1 cellular context compared by ENCODE assay signal in the genomic region with DNA sequence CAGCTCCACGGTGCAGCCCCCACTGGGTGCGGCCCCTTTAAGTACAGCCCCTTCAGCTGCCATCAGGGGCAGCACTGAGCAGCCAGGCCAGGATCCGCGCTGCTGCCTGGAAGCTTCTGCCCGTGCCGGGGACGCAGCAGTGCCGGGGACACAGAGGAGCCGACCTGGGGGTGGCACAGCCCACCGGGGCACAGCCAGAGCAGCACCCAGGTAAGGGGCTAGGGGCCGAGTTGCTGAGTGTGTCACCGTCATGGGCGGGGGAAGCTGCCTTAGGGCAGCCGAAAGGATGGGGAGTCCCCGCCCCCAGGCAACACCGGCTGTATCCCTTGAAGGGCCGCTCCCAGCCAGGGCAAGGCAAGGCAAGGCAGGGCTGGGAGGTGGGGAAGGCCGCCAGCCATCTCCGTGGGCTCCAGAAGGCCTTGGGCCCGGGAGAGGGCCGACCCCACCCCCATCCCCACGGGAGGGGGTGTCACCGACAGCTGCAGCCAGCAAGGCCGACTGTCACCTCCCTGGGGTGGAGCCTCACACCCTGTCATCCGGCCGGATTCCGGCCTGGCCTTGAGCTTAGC.
TF ChIP-seq lines count a peak whose summit lies in the region.
"Not testable (repeated sequence)": the region's sequence is repeated elsewhere in the genome, so short reads cannot be mapped to it uniquely, and the experiment has no call there.

A gene (plus strand): TSS at position 99 of the 569 bp plus-strand sequence. CDS start 1,937 bp downstream, outside the sequence.

TF ChIP-seq in HepG2, 621 proteins besides CTCF, POLR2A, EP300 and RAD21 (continued from another document and continues in another):
- TF ChIP-seq, protein P1, sequence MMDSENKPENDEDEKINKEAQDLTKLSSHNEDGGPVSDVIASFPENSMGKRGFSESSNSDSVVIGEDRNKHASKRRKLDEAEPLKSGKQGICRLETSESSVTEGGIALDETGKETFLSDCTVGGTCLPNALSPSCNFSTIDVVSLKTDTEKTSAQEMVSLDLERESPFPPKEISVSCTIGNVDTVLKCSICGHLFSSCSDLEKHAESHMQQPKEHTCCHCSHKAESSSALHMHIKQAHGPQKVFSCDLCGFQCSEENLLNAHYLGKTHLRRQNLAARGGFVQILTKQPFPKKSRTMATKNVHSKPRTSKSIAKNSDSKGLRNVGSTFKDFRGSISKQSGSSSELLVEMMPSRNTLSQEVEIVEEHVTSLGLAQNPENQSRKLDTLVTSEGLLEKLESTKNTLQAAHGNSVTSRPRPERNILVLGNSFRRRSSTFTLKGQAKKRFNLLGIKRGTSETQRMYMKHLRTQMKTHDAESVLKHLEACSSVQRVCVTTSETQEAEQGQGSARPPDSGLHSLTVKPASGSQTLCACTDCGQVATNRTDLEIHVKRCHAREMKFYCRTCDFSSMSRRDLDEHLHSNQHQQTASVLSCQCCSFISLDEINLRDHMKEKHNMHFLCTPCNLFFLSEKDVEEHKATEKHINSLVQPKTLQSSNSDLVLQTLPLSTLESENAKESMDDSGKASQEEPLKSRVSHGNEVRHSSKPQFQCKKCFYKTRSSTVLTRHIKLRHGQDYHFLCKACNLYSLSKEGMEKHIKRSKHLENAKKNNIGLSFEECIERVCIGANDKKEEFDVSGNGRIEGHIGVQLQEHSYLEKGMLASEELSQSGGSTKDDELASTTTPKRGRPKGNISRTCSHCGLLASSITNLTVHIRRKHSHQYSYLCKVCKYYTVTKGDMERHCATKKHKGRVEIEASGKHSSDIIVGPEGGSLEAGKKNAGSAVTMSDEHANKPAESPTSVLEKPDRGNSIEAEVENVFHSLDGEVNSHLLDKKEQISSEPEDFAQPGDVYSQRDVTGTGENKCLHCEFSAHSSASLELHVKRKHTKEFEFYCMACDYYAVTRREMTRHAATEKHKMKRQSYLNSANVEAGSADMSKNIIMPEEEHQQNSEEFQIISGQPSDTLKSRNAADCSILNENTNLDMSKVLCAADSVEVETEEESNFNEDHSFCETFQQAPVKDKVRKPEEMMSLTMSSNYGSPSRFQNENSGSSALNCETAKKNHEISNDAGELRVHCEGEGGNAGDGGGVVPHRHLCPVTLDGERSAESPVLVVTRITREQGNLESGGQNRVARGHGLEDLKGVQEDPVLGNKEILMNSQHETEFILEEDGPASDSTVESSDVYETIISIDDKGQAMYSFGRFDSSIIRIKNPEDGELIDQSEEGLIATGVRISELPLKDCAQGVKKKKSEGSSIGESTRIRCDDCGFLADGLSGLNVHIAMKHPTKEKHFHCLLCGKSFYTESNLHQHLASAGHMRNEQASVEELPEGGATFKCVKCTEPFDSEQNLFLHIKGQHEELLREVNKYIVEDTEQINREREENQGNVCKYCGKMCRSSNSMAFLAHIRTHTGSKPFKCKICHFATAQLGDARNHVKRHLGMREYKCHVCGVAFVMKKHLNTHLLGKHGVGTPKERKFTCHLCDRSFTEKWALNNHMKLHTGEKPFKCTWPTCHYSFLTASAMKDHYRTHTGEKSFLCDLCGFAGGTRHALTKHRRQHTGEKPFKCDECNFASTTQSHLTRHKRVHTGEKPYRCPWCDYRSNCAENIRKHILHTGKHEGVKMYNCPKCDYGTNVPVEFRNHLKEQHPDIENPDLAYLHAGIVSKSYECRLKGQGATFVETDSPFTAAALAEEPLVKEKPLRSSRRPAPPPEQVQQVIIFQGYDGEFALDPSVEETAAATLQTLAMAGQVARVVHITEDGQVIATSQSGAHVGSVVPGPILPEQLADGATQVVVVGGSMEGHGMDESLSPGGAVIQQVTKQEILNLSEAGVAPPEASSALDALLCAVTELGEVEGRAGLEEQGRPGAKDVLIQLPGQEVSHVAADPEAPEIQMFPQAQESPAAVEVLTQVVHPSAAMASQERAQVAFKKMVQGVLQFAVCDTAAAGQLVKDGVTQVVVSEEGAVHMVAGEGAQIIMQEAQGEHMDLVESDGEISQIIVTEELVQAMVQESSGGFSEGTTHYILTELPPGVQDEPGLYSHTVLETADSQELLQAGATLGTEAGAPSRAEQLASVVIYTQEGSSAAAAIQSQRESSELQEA (CRISPR knock-in tag; IDR thresholded peaks at IDR 0.05; ENCODE audit: not compliant biosample characterization) = peak; percentile 53
- TF ChIP-seq, protein P2, sequence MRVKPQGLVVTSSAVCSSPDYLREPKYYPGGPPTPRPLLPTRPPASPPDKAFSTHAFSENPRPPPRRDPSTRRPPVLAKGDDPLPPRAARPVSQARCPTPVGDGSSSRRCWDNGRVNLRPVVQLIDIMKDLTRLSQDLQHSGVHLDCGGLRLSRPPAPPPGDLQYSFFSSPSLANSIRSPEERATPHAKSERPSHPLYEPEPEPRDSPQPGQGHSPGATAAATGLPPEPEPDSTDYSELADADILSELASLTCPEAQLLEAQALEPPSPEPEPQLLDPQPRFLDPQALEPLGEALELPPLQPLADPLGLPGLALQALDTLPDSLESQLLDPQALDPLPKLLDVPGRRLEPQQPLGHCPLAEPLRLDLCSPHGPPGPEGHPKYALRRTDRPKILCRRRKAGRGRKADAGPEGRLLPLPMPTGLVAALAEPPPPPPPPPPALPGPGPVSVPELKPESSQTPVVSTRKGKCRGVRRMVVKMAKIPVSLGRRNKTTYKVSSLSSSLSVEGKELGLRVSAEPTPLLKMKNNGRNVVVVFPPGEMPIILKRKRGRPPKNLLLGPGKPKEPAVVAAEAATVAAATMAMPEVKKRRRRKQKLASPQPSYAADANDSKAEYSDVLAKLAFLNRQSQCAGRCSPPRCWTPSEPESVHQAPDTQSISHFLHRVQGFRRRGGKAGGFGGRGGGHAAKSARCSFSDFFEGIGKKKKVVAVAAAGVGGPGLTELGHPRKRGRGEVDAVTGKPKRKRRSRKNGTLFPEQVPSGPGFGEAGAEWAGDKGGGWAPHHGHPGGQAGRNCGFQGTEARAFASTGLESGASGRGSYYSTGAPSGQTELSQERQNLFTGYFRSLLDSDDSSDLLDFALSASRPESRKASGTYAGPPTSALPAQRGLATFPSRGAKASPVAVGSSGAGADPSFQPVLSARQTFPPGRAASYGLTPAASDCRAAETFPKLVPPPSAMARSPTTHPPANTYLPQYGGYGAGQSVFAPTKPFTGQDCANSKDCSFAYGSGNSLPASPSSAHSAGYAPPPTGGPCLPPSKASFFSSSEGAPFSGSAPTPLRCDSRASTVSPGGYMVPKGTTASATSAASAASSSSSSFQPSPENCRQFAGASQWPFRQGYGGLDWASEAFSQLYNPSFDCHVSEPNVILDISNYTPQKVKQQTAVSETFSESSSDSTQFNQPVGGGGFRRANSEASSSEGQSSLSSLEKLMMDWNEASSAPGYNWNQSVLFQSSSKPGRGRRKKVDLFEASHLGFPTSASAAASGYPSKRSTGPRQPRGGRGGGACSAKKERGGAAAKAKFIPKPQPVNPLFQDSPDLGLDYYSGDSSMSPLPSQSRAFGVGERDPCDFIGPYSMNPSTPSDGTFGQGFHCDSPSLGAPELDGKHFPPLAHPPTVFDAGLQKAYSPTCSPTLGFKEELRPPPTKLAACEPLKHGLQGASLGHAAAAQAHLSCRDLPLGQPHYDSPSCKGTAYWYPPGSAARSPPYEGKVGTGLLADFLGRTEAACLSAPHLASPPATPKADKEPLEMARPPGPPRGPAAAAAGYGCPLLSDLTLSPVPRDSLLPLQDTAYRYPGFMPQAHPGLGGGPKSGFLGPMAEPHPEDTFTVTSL (CRISPR knock-in tag; IDR thresholded peaks at IDR 0.05; ENCODE audit: borderline replicate concordance) = 0 out of 2 replicates have a peak, but pooled peaks have one; percentile 10
- not testable (repeated sequence) for TF ChIP-seq SOX6 (IDR thresholded peaks at IDR 0.05)
- TF ChIP-seq SOX6 (CRISPR knock-in tag; IDR thresholded peaks at IDR 0.05) (peak; percentile 41; the same call in 1 of the 2 replicates), KDM3A (CRISPR knock-in tag; IDR thresholded peaks at IDR 0.05; ENCODE audit: low read depth) (0 out of 2 replicates have a peak, but pooled peaks have one; percentile 22), MEF2D (CRISPR knock-in tag; IDR thresholded peaks at IDR 0.05) (peak; percentile 58; the same call in 1 of the 2 replicates), ZSCAN21 (CRISPR knock-in tag; IDR thresholded peaks at IDR 0.05; ENCODE audit: borderline replicate concordance) (peak; percentile 43; the same call in 1 of the 2 replicates), MEIS2 (CRISPR knock-in tag; IDR thresholded peaks at IDR 0.05) (peak; percentile 14; the same call in 1 of the 2 replicates), ZNF768 (CRISPR knock-in tag; IDR thresholded peaks at IDR 0.05) (peak; percentile 52), ZBTB7B (CRISPR knock-in tag; IDR thresholded peaks at IDR 0.05) (peak; percentile 54; the same call in 1 of the 2 replicates), ZNF343 (CRISPR knock-in tag; IDR thresholded peaks at IDR 0.05) (peak; percentile 67; the same call in 1 of the 2 replicates), HOXD1 (CRISPR knock-in tag; IDR thresholded peaks at IDR 0.05) (0 out of 2 replicates have a peak, but pooled peaks have one; percentile 57), RXRA (CRISPR knock-in tag; IDR thresholded peaks at IDR 0.05) (0 out of 2 replicates have a peak, but pooled peaks have one; percentile 21), REL (CRISPR knock-in tag; conservative IDR thresholded peaks at IDR 0.05) (peak; percentile 36; the same call in 1 of the 2 replicates), MEIS1 (CRISPR knock-in tag; IDR thresholded peaks at IDR 0.05; ENCODE audit: borderline replicate concordance) (peak; percentile 89), MAZ (IDR thresholded peaks at IDR 0.05; ENCODE audit: borderline replicate concordance, low read depth, low read length) (0 out of 2 replicates have a peak, but pooled peaks have one; percentile 46), MAZ (CRISPR knock-in tag; IDR thresholded peaks at IDR 0.05; ENCODE audit: low read depth) (0 out of 2 replicates have a peak, but pooled peaks have one; percentile 25), ZNF883 (CRISPR knock-in tag; IDR thresholded peaks at IDR 0.05; ENCODE audit: not compliant biosample characterization) (peak; percentile 39)
- TF ChIP-seq, protein P3, sequence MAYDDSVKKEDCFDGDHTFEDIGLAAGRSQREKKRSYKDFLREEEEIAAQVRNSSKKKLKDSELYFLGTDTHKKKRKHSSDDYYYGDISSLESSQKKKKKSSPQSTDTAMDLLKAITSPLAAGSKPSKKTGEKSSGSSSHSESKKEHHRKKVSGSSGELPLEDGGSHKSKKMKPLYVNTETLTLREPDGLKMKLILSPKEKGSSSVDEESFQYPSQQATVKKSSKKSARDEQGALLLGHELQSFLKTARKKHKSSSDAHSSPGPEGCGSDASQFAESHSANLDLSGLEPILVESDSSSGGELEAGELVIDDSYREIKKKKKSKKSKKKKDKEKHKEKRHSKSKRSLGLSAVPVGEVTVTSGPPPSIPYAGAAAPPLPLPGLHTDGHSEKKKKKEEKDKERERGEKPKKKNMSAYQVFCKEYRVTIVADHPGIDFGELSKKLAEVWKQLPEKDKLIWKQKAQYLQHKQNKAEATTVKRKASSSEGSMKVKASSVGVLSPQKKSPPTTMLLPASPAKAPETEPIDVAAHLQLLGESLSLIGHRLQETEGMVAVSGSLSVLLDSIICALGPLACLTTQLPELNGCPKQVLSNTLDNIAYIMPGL (CRISPR knock-in tag; IDR thresholded peaks at IDR 0.05; ENCODE audit: borderline replicate concordance in 1 of 2, low read depth in 1 of 2) = peak; percentile 79 to 92; a peak in 3 of 4 replicates
- TF ChIP-seq, protein P4, sequence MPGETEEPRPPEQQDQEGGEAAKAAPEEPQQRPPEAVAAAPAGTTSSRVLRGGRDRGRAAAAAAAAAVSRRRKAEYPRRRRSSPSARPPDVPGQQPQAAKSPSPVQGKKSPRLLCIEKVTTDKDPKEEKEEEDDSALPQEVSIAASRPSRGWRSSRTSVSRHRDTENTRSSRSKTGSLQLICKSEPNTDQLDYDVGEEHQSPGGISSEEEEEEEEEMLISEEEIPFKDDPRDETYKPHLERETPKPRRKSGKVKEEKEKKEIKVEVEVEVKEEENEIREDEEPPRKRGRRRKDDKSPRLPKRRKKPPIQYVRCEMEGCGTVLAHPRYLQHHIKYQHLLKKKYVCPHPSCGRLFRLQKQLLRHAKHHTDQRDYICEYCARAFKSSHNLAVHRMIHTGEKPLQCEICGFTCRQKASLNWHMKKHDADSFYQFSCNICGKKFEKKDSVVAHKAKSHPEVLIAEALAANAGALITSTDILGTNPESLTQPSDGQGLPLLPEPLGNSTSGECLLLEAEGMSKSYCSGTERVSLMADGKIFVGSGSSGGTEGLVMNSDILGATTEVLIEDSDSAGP (CRISPR knock-in tag; IDR thresholded peaks at IDR 0.05; ENCODE audit: borderline replicate concordance) = peak; percentile 100
- TF ChIP-seq, protein P5, sequence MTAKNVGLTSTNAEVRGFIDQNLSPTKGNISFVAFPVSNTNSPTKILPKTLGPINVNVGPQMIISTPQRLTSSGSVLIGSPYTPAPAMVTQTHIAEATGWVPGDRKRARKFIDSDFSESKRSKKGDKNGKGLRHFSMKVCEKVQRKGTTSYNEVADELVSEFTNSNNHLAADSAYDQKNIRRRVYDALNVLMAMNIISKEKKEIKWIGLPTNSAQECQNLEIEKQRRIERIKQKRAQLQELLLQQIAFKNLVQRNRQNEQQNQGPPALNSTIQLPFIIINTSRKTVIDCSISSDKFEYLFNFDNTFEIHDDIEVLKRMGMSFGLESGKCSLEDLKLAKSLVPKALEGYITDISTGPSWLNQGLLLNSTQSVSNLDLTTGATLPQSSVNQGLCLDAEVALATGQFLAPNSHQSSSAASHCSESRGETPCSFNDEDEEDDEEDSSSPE (CRISPR knock-in tag; IDR thresholded peaks at IDR 0.05) = 0 out of 2 replicates have a peak, but pooled peaks have one; percentile 34
- TF ChIP-seq, protein P6, sequence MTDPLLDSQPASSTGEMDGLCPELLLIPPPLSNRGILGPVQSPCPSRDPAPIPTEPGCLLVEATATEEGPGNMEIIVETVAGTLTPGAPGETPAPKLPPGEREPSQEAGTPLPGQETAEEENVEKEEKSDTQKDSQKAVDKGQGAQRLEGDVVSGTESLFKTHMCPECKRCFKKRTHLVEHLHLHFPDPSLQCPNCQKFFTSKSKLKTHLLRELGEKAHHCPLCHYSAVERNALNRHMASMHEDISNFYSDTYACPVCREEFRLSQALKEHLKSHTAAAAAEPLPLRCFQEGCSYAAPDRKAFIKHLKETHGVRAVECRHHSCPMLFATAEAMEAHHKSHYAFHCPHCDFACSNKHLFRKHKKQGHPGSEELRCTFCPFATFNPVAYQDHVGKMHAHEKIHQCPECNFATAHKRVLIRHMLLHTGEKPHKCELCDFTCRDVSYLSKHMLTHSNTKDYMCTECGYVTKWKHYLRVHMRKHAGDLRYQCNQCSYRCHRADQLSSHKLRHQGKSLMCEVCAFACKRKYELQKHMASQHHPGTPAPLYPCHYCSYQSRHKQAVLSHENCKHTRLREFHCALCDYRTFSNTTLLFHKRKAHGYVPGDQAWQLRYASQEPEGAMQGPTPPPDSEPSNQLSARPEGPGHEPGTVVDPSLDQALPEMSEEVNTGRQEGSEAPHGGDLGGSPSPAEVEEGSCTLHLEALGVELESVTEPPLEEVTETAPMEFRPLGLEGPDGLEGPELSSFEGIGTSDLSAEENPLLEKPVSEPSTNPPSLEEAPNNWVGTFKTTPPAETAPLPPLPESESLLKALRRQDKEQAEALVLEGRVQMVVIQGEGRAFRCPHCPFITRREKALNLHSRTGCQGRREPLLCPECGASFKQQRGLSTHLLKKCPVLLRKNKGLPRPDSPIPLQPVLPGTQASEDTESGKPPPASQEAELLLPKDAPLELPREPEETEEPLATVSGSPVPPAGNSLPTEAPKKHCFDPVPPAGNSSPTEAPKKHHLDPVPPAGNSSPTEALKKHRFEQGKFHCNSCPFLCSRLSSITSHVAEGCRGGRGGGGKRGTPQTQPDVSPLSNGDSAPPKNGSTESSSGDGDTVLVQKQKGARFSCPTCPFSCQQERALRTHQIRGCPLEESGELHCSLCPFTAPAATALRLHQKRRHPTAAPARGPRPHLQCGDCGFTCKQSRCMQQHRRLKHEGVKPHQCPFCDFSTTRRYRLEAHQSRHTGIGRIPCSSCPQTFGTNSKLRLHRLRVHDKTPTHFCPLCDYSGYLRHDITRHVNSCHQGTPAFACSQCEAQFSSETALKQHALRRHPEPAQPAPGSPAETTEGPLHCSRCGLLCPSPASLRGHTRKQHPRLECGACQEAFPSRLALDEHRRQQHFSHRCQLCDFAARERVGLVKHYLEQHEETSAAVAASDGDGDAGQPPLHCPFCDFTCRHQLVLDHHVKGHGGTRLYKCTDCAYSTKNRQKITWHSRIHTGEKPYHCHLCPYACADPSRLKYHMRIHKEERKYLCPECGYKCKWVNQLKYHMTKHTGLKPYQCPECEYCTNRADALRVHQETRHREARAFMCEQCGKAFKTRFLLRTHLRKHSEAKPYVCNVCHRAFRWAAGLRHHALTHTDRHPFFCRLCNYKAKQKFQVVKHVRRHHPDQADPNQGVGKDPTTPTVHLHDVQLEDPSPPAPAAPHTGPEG (CRISPR knock-in tag; IDR thresholded peaks at IDR 0.05) = peak; percentile 57; the same call in 1 of the 2 replicates
